9 cellular contexts compared by ENCODE assay signal in the genomic region with DNA sequence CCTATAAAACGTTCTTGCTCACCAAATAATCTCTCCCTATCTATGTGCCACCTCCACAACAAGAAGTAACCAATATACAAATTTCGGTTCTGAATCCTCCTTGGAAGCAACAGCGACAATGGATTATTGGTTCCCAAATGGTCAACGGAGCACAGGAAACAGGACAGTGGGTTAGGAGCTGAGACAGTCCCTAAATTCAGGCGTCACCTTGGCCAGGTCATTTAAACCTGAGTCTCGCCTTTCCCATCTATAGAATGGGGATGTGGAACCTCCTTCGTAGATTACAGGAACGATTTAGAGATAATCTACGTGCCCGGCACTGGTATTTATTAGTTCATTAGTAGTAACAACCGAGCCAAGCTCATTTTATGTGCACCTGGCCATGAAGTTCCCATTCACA. TPM values are rescaled to one million over a fixed set of nuclear protein-coding genes. Genes with fewer than 3 reads are reported as not detected.
DNase-seq lines count a peak whose midpoint lies in the region; ATAC-seq, FAIRE-seq and TF ChIP-seq lines count a peak whose summit lies in the region.
"Had no signal": no experiment of that assay in that cellular context is flagged by ENCODE, and none has a peak within 500 bp of the region (broad histone marks: within the 10 kb centered on the region; RNA-seq: fewer than 3 reads in every experiment).

No MANE protein-coding gene starts in this region.

- BruUV-seq in K562 (replicated peaks; lab: Mats Ljungman, UMichigan) = no TSS peak

- POLR2A ChIA-PET in K562 (lab: Yijun Ruan, JAX) = interaction anchor here (0.7 kb wide), 1 partner anchor 248 kb away, joined by 3 read pairs; no protein-coding TSS in a partner anchor

- peak overlapping the region; percentile 74 to 95; a peak in 2 of 4 replicates for H3K9ac ChIP-seq in K562 (ENCODE audit: insufficient read depth in 1 of 2, low read depth in 2 of 2, low read length in 2 of 2)

- H3K36me3 Mint-ChIP-seq in memory B cell = peaks cover 9% of the 10 kb centered on the region

- no peak for TF ChIP-seq RAD21 in K562 (CRISPR knock-in tag; conservative IDR thresholded peaks at IDR 0.05 in 1 of 2, IDR thresholded peaks at IDR 0.05 in 1 of 2)

- DNase-seq in right cardiac atrium (no peak), left ventricle myocardium superior (no peak), K562 (ENCODE audit: extremely low read depth in 1 of 4, low spot score in 3 of 4) (no peak), memory B cell (ENCODE audit: low spot score in 2 of 2) (no peak), vagina (ENCODE audit: extremely low spot score in 2 of 2) (no peak), AG08396 (ENCODE audit: low spot score) (no peak), DMS 273 treated with DMSO at 0.1 percent for 48 hours (lab: John Stamatoyannopoulos, UW) (no peak)
- DNase-seq: GDM1 had no signal

- peak overlapping the region; percentile 90 for H3K4me3 Mint-ChIP-seq in memory B cell

- H3K4me1 ChIP-seq in right cardiac atrium (ENCODE audit: control insufficient read depth, insufficient read depth, low read length) (peaks cover 2% of the 10 kb centered on the region), K562 (replicated peaks in 1 of 2; ENCODE audit: control insufficient read depth in 2 of 2, insufficient read depth in 2 of 2, low read length in 2 of 2) (peaks cover 10 to 25% of the 10 kb centered on the region in 2 experiments; a peak in 4 of 5 replicates), vagina (peaks cover 30% of the 10 kb centered on the region)

- TF ChIP-seq EP300 in K562 (IDR thresholded peaks at IDR 0.05; ENCODE audit: low read length) = no peak

- peaks cover 18% of the 10 kb centered on the region for H3K4me1 Mint-ChIP-seq in memory B cell

- H3K27me3 Mint-ChIP-seq in memory B cell = no peaks in the 10 kb centered on the region

- H3K27ac Mint-ChIP-seq in memory B cell = peak overlapping the region; percentile 73

- peaks cover 49% of the 10 kb centered on the region for H3K79me2 ChIP-seq in K562 (ENCODE audit: control insufficient read depth, insufficient read depth, low read length)

- peak overlapping the region; percentile 76 for H3K4me2 ChIP-seq in K562 (ENCODE audit: insufficient read depth, low read length)

- H4K20me1 ChIP-seq in K562 (replicated peaks; ENCODE audit: control insufficient read depth, insufficient read depth, low read length) = peaks cover 5% of the 10 kb centered on the region; the same call in 1 of the 2 replicates

- H3K27me3 ChIP-seq in right cardiac atrium (ENCODE audit: control insufficient read depth, insufficient read depth) (no peaks in the 10 kb centered on the region), K562 (ENCODE audit: control insufficient read depth in 2 of 2, insufficient read depth in 2 of 2, low read length in 2 of 2) (no peaks in the 10 kb centered on the region), vagina (no peaks in the 10 kb centered on the region)

- H3K9me3 ChIP-seq in right cardiac atrium (ENCODE audit: control insufficient read depth, low read length) (no peaks in the 10 kb centered on the region), K562 (replicated peaks; ENCODE audit: control insufficient read depth, insufficient read depth, low read depth, low read length) (no peaks in the 10 kb centered on the region), vagina (no peaks in the 10 kb centered on the region)

- H3K36me3 ChIP-seq in K562 (ENCODE audit: control insufficient read depth, insufficient read depth, low read length) (no peaks in the 10 kb centered on the region), vagina (no peaks in the 10 kb centered on the region)

- no peaks in the 10 kb centered on the region for H3K9me3 Mint-ChIP-seq in memory B cell

- H3K9me1 ChIP-seq in K562 (ENCODE audit: control insufficient read depth, insufficient read depth, low read length) = no peaks in the 10 kb centered on the region

- in situ Hi-C loops in K562 (cut with MboI) = no loop called here

- CTCF ChIA-PET in K562 (lab: Yijun Ruan, JAX; ENCODE audit: low intra/inter-chr PET ratio) = no interaction called here

- H3K27ac ChIP-seq in right cardiac atrium (ENCODE audit: low read length) (no peak overlapping the region), K562 (ENCODE audit: extremely low read depth, low read depth, low read length) (no peak overlapping the region), vagina (peak overlapping the region; percentile 89)

- intact Hi-C loops in right cardiac atrium (cut with DNase I) (no loop called here), left ventricle myocardium superior (cut with micrococcal nuclease) (no loop called here), K562 (cut with micrococcal nuclease) (loop anchor here (2.0 kb wide), 1 partner anchor 31 kb away; no protein-coding TSS in a partner anchor), vagina (cut with DNase I) (no loop called here)

- TF ChIP-seq CTCF in K562 (IDR thresholded peaks at IDR 0.05 in 2 of 3, conservative IDR thresholded peaks at IDR 0.05 in 1 of 3; ENCODE audit: insufficient read depth in 2 of 3, low read depth in 1 of 3, low read length in 3 of 3) (no peak), vagina (IDR thresholded peaks at IDR 0.05) (no peak)

- H3K4me3 ChIP-seq in right cardiac atrium (ENCODE audit: low read length) = peak overlapping the region; percentile 65
- peak overlapping the region; percentile 81 for H3K4me3 ChIP-seq in K562
- peak overlapping the region; percentile 64 to 88 for H3K4me3 ChIP-seq in vagina

- no peak for ATAC-seq in right cardiac atrium
- no peak for ATAC-seq in left ventricle myocardium superior
- ATAC-seq in K562 = no peak
- no peak for ATAC-seq in memory B cell (ENCODE audit: low read depth)
- ATAC-seq in GM18867 (IDR thresholded peaks at IDR 0.05; ENCODE audit: unreplicated experiment) = no peak

- WGBS in right cardiac atrium = 80% methylated on average over 11 of the region's 11 CpGs
- WGBS in K562 (ENCODE audit: insufficient coverage, low coverage, missing lambda C conversion rate) = 26% methylated on average over 11 of the region's 11 CpGs

- no peak overlapping the region for H2AFZ ChIP-seq in K562 (ENCODE audit: low read depth, low read length)

- TF ChIP-seq POLR2A in K562 (conservative IDR thresholded peaks at IDR 0.05) (no peak), vagina (IDR thresholded peaks at IDR 0.05) (no peak)

- FAIRE-seq in K562 (lab: Jason Lieb, UNC) = no peak

TF ChIP-seq in K562, 482 proteins besides CTCF, POLR2A, EP300 and RAD21 (continues in another document):
- no peak for TF ChIP-seq KDM4B (IDR thresholded peaks at IDR 0.05; ENCODE audit: borderline replicate concordance in 2 of 2, low read depth in 1 of 2)
- TF ChIP-seq, protein P1, sequence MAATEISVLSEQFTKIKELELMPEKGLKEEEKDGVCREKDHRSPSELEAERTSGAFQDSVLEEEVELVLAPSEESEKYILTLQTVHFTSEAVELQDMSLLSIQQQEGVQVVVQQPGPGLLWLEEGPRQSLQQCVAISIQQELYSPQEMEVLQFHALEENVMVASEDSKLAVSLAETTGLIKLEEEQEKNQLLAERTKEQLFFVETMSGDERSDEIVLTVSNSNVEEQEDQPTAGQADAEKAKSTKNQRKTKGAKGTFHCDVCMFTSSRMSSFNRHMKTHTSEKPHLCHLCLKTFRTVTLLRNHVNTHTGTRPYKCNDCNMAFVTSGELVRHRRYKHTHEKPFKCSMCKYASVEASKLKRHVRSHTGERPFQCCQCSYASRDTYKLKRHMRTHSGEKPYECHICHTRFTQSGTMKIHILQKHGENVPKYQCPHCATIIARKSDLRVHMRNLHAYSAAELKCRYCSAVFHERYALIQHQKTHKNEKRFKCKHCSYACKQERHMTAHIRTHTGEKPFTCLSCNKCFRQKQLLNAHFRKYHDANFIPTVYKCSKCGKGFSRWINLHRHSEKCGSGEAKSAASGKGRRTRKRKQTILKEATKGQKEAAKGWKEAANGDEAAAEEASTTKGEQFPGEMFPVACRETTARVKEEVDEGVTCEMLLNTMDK (IDR thresholded peaks at IDR 0.05; ENCODE audit: borderline replicate concordance, insufficient read depth, low read depth, low read length, poor library complexity, severe bottlenecking) = no peak
- peak; percentile 54 to 74; a peak in 3 of 4 replicates for TF ChIP-seq KDM1A (IDR thresholded peaks at IDR 0.05)
- no peak for TF ChIP-seq ZNF165 (CRISPR knock-in tag; IDR thresholded peaks at IDR 0.05; ENCODE audit: borderline replicate concordance)
- peak; percentile 11 for TF ChIP-seq KDM5B (IDR thresholded peaks at IDR 0.05; ENCODE audit: insufficient replicate concordance, low read depth, low read length)
- no peak for TF ChIP-seq ZBTB8A (IDR thresholded peaks at IDR 0.05; ENCODE audit: partially characterized antibody)
- TF ChIP-seq ADNP (tag; IDR thresholded peaks at IDR 0.05) = 0 out of 2 replicates have a peak, but pooled peaks have one; percentile 59
- TF ChIP-seq BCOR (IDR thresholded peaks at IDR 0.05) = peak; percentile 82
- no peak for TF ChIP-seq ZNF184 (CRISPR knock-in tag; IDR thresholded peaks at IDR 0.05)
- no peak for TF ChIP-seq ZNF3 (CRISPR knock-in tag; IDR thresholded peaks at IDR 0.05)
- no peak for TF ChIP-seq SNIP1 (IDR thresholded peaks at IDR 0.05; ENCODE audit: low read depth)
- TF ChIP-seq ZNF217 (CRISPR knock-in tag; IDR thresholded peaks at IDR 0.05) = no peak
- TF ChIP-seq NUFIP1 (IDR thresholded peaks at IDR 0.05; ENCODE audit: partially characterized antibody) = no peak
- no peak for TF ChIP-seq CXXC5 (CRISPR knock-in tag; IDR thresholded peaks at IDR 0.05)
- no peak for TF ChIP-seq ZNF699 (CRISPR knock-in tag; IDR thresholded peaks at IDR 0.05; ENCODE audit: insufficient replicate concordance)

RNA-seq across cellular contexts. Expression of gene NT5DC3, which starts 1.1 kb away (rescaled TPM):
- total RNA-seq in right cardiac atrium (1 to 10 TPM; 1.6 to 3.6 (median 2.4) TPM), left ventricle myocardium superior (3.3 TPM), K562 (2014; rRNA removed) (20.4 and 24.5 TPM in 2 replicates), K562 (2014; rRNA removed; fragmentation: Illumina TruSeq; extraction: Trizol) (29.8 and 33.2 TPM in 2 replicates), K562 (2015; rRNA removed; fragmentation: Illumina TruSeq; extraction: Trizol) (23.5 and 25.7 TPM in 2 replicates), K562 (2021) (26.2 and 30.7 TPM in 2 replicates), vagina (5.2 TPM)
- polyA plus RNA-seq in right cardiac atrium (0.93 TPM), K562 (2011; rRNA removed) (6.3 and 11.0 TPM in 2 replicates), K562 (2014; fragmentation: Illumina TruSeq; extraction: Trizol) (14.9 and 16.2 TPM in 2 replicates), K562 (2014; fragmentation: Nextera tagmentation; extraction: Ambion mirVana) (10 to 100 TPM; 14.2 to 33.5 TPM), K562 (2014; rRNA removed) (18.8 and 19.8 TPM in 2 replicates)
- total RNA-seq in K562 (2011; cell fraction: chromatin; rRNA removed; ENCODE audit: low replicate concordance) = 39.6 and 65.6 TPM in 2 replicates
- 22.3 and 29.6 TPM in 2 replicates for total RNA-seq in K562 (2011; cell fraction: nucleolus; rRNA removed)
- total RNA-seq in K562 (2011; cell fraction: nucleoplasm; rRNA removed) = 35.5 and 41.1 TPM in 2 replicates
- 3.8 and 11.5 TPM in 2 replicates for polyA plus RNA-seq in K562 (2011; cell fraction: cytosol; rRNA removed)
- polyA plus RNA-seq in K562 (2011; cell fraction: nucleus; rRNA removed) = 12.9 and 20.4 TPM in 2 replicates
- polyA plus RNA-seq in K562 (2012) = 6.8 and 9.8 TPM in 2 replicates
- polyA minus RNA-seq in K562 (2011; rRNA and poly(A)+ RNA removed) = 12.7 and 24.4 TPM in 2 replicates
- 6.4 and 13.5 TPM in 2 replicates for polyA minus RNA-seq in K562 (2011; cell fraction: cytosol; rRNA and poly(A)+ RNA removed)
- polyA minus RNA-seq in K562 (2011; cell fraction: nucleus; rRNA and poly(A)+ RNA removed) = 6.9 and 22.4 TPM in 2 replicates
